Comparison of ENCODE assay signal across 3 cellular contexts in the genomic region with DNA sequence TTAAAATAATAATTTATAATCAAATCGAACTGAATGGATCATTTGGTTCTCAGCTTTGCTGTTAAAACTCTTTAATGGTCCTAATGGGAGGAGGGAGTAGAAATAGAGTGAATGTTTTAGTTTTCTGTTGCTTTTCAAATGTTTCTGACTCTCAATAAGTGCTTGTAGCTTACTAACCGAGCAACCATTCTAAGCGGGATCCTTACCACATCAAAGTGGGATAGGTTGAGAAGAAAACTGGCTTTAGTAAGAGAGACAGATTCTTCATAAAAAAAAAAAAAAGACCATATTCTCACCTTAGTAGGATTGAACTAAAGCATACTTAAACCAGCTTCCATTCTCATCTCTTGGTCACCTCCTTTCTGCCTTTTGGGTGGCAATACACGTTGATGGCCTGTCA.
"Had no signal": no experiment of that assay in that cellular context is flagged by ENCODE, and none has a peak within 500 bp of the region (broad histone marks: within the 10 kb centered on the region; RNA-seq: fewer than 3 reads in every experiment).

No MANE protein-coding gene starts in this region.

- DNase-seq: GDM1, GF-D8 had no signal

- ATAC-seq: GM12878 had no signal

- H3K4me3 ChIP-seq: GM12878 had no signal
